ENCODE assay signal across 23 cellular contexts in genomic region chr5:164958688-164959087, GRCh38.
DNase-seq lines count a peak whose midpoint lies in the region; ATAC-seq and TF ChIP-seq lines count a peak whose summit lies in the region.
"Had no signal": no experiment of that assay in that cellular context is flagged by ENCODE, and none has a peak within 500 bp of the region (broad histone marks: within the 10 kb centered on the region; RNA-seq: fewer than 3 reads in every experiment).

No MANE protein-coding gene starts in this region.

- no peaks in the 10 kb centered on the region for H3K9me3 Mint-ChIP-seq in endodermal cell

- no peak overlapping the region for H3K9ac ChIP-seq in endodermal cell (ENCODE audit: extremely low read depth, low read length, poor library complexity, severe bottlenecking)

- H3K4me3 ChIP-seq in endodermal cell (ENCODE audit: low read length) (no peak overlapping the region), retinal pigment epithelial cell (ENCODE audit: low read length) (no peak overlapping the region)
- H3K4me3 ChIP-seq: heart left ventricle, ovary, sigmoid colon, transverse colon had no signal

- no peak overlapping the region for H3K4me3 Mint-ChIP-seq in endodermal cell

- H3K4me1 Mint-ChIP-seq in endodermal cell, result no peaks in the 10 kb centered on the region

- no peaks in the 10 kb centered on the region for H3K4me1 ChIP-seq in endodermal cell (ENCODE audit: control insufficient read depth, insufficient read depth, low read length)
- H3K4me1 ChIP-seq: heart left ventricle, sigmoid colon, transverse colon had no signal

- DNase-seq in GM13977 (ENCODE audit: low spot score), result no peak
- peak; percentile 23 for DNase-seq in OCI-M1 (lab: John Stamatoyannopoulos, UW)
- no peak for DNase-seq in endodermal cell
- no peak for DNase-seq in retinal pigment epithelial cell (ENCODE audit: low read depth)
- no peak for DNase-seq in NCI-H526 treated with DMSO at 0.1 percent for 48 hours (lab: John Stamatoyannopoulos, UW)
- no peak for DNase-seq in activated CD4-positive, alpha-beta T cell treated with anti-CD3 and anti-CD28 coated beads, Interleukin-2, amount 50 U/mL, for 1 hour
- DNase-seq: activated CD4-positive, CD25-positive, alpha-beta regulatory T cell treated with anti-CD3 and anti-CD28 coated beads, Interleukin-2, amount 50 U/mL, for 72 hours; activated CD8-positive, alpha-beta memory T cell treated with anti-CD3 and anti-CD28 coated beads for 24 hours; activated naive CD4-positive, alpha-beta T cell treated with anti-CD3 and anti-CD28 coated beads, Interleukin-2, amount 50 U/mL, for 16 hours; activated T-cell treated with anti-CD3 and anti-CD28 coated beads, Interleukin-2, amount 50 U/mL, for 48 hours; C1 segment of cervical spinal cord; cerebellar nuclear complex; effector memory CD4-positive, alpha-beta T cell; heart left ventricle; NCI-H1048; NCI-H2081 treated with DMSO at 0.1 percent for 48 hours; NCI-H524 treated with DMSO at 0.1 percent for 48 hours; ovary; sigmoid colon; stimulated activated naive CD4-positive, alpha-beta T cell treated with Interleukin-2 at 50 U/mL for 16 hours; transverse colon had no signal

- in situ Hi-C loops in GM13977 (cut with MboI; ENCODE audit: low pct_unique_long_range_greater_than_20kb, low sequenced_read_pairs, unreplicated experiment), result no loop called here

- no peaks in the 10 kb centered on the region for H3K9me3 ChIP-seq in endodermal cell (ENCODE audit: control insufficient read depth, low read length)
- H3K9me3 ChIP-seq: ovary, sigmoid colon, transverse colon had no signal

- H3K27ac Mint-ChIP-seq in endodermal cell, result no peak overlapping the region

- H3K36me3 Mint-ChIP-seq in endodermal cell (ENCODE audit: low read depth), result no peaks in the 10 kb centered on the region

- no peaks in the 10 kb centered on the region for H3K36me3 ChIP-seq in endodermal cell (ENCODE audit: control insufficient read depth, insufficient read depth, low read length)
- H3K36me3 ChIP-seq: heart left ventricle, ovary, sigmoid colon, transverse colon had no signal

- no peaks in the 10 kb centered on the region for H3K27me3 ChIP-seq in endodermal cell (ENCODE audit: control insufficient read depth, insufficient read depth, low read length, poor library complexity, severe bottlenecking)
- H3K27me3 ChIP-seq: heart left ventricle, ovary, sigmoid colon, transverse colon had no signal

- no peak overlapping the region for H3K27ac ChIP-seq in endodermal cell (ENCODE audit: low read depth, low read length)
- H3K27ac ChIP-seq: heart left ventricle, ovary, sigmoid colon, transverse colon had no signal

- H3K27me3 Mint-ChIP-seq in endodermal cell (ENCODE audit: insufficient read depth), result no peaks in the 10 kb centered on the region

- no peak for ATAC-seq in GM18907 (IDR thresholded peaks at IDR 0.05; ENCODE audit: unreplicated experiment)
- ATAC-seq: heart left ventricle, SK-N-SH treated with all-trans-retinoic acid at 6 μM for 48 hours had no signal

- TF ChIP-seq CTCF in GM13977 (IDR thresholded peaks at IDR 0.05; ENCODE audit: extremely low read depth, insufficient read depth, missing control alignments), result peak; percentile 11
- TF ChIP-seq CTCF in endodermal cell (conservative IDR thresholded peaks at IDR 0.05), result peak; percentile 47
- peak; percentile 38 for TF ChIP-seq CTCF in retinal pigment epithelial cell (conservative IDR thresholded peaks at IDR 0.05; ENCODE audit: low read depth, low read length)

- 88 to 100% methylated on average over 1 to 5 of the region's 5 CpGs for WGBS in endodermal cell (ENCODE audit: insufficient coverage in 1 of 2, insufficient read length in 1 of 2), 2 experiments
